10 cellular contexts compared by ENCODE assay signal in genomic region chr3:12175844-12176453, GRCh38. TPM values are rescaled to one million over a fixed set of nuclear protein-coding genes. Genes with fewer than 3 reads are reported as not detected.
DNase-seq lines count a peak whose midpoint lies in the region; ATAC-seq, FAIRE-seq and TF ChIP-seq lines count a peak whose summit lies in the region.
"Had no signal": no experiment of that assay in that cellular context is flagged by ENCODE, and none has a peak within 500 bp of the region (broad histone marks: within the 10 kb centered on the region; RNA-seq: fewer than 3 reads in every experiment).

No MANE protein-coding gene starts in this region.

- CTCF ChIA-PET in GM12878 (lab: Yijun Ruan, JAX), result interaction anchor here (0.7 to 9.0 kb wide), 26 partner anchors 9 to 589 kb away, joined by 3 to 243 read pairs (median 5); no protein-coding TSS in a partner anchor

- H3K4me1 ChIP-seq in GM12878 (ENCODE audit: control insufficient read depth, insufficient read depth, low read length), result no peaks in the 10 kb centered on the region; the same call in 1 of the 2 replicates

- TF ChIP-seq CTCF in NB4 (IDR thresholded peaks at IDR 0.05; ENCODE audit: low read depth, low read length) (peak; percentile 68), GM12878 (IDR thresholded peaks at IDR 0.05 in 2 of 3, conservative IDR thresholded peaks at IDR 0.05 in 1 of 3; ENCODE audit: control insufficient read depth in 2 of 3, extremely low read depth in 1 of 3, insufficient read depth in 1 of 3, low read depth in 3 of 3, low read length in 3 of 3) (peak; percentile 72 to 83 (median 82))

- TF ChIP-seq RAD21 in GM12878 (IDR thresholded peaks at IDR 0.05; ENCODE audit: insufficient read depth, low read depth, low read length), result peak; percentile 72

- no peaks in the 10 kb centered on the region; the same call in 1 of the 3 replicates for H3K9me3 ChIP-seq in GM12878 (replicated peaks; ENCODE audit: control insufficient read depth, insufficient read depth, low read length)

- SMC1A ChIA-PET in GM12878 (lab: Charles Lee; ENCODE audit: uncharacterized antibody, unreplicated experiment), result interaction anchor here (0.7 to 6.6 kb wide), 12 partner anchors 11 to 308 kb away, joined by 3 to 96 read pairs (median 10); partner anchors contain the start of gene TSEN2

- peak; percentile 82 for FAIRE-seq in GM12878 (lab: Jason Lieb, UNC)

- no peak overlapping the region for H3K27ac ChIP-seq in GM12878 (ENCODE audit: control insufficient read depth, insufficient read depth)

- no peak overlapping the region for H3K9ac ChIP-seq in GM12878 (ENCODE audit: control insufficient read depth, insufficient read depth, low read length)

- H3K79me2 ChIP-seq in GM12878 (ENCODE audit: control insufficient read depth, insufficient read depth, low read length), result no peaks in the 10 kb centered on the region

- ATAC-seq in GM12878, result peak; percentile 100

- BruUV-seq in GM12878 (replicated peaks; lab: Mats Ljungman, UMichigan), result no TSS peak

- intact Hi-C loops in GM12878 (cut with micrococcal nuclease; ENCODE audit: unreplicated experiment), result loop anchor here (1.0 to 2.0 kb wide), 2 partner anchors 41 to 305 kb away; no protein-coding TSS in a partner anchor

- TF ChIP-seq POLR2A in NB4 (IDR thresholded peaks at IDR 0.05; ENCODE audit: extremely low read depth, insufficient read length) (no peak), GM12878 (IDR thresholded peaks at IDR 0.05; ENCODE audit: low read depth, low read length) (no peak)

- no peak overlapping the region for H2AFZ ChIP-seq in GM12878 (ENCODE audit: control insufficient read depth, low read depth, low read length)

- no peaks in the 10 kb centered on the region for H3K36me3 ChIP-seq in GM12878 (ENCODE audit: control insufficient read depth in 2 of 2, insufficient read depth in 2 of 2, low read length in 1 of 2)

- RAD21 ChIA-PET in GM12878 (lab: Charles Lee; ENCODE audit: unreplicated experiment), result interaction anchor here (0.7 to 7.3 kb wide), 12 partner anchors 8 to 308 kb away, joined by 3 to 93 read pairs (median 6); partner anchors contain the start of gene TSEN2

- H3K4me3 ChIP-seq in NB4 (ENCODE audit: low read depth, low read length) (no peak overlapping the region), GM12878 (no peak overlapping the region)
- H3K4me3 ChIP-seq: BLaER1 treated with 17β-estradiol and CSF1 and Interleukin-3, amounts not matched to agents 10 nM and 100 nM had no signal

- H3K27me3 ChIP-seq in GM12878 (replicated peaks in 1 of 2; ENCODE audit: control insufficient read depth in 2 of 2, insufficient read depth in 2 of 2, low read length in 1 of 2), result no peaks in the 10 kb centered on the region

- in situ Hi-C loops in GM12878 (cut with MboI), result loop anchor here (5.0 kb wide), 1 partner anchor 39 kb away; no protein-coding TSS in a partner anchor

- POLR2A ChIA-PET in GM12878 (lab: Charles Lee), result interaction anchor here (0.7 to 1.6 kb wide), 5 partner anchors 11 to 304 kb away, joined by 3 to 4 read pairs (median 4); no protein-coding TSS in a partner anchor

- 15% methylated on average over 3 of the region's 3 CpGs for WGBS in GM12878 (ENCODE audit: insufficient coverage, insufficient replicate concordance, low lambda C conversion rate, missing lambda C conversion rate)

- no peak overlapping the region for H3K4me2 ChIP-seq in GM12878 (ENCODE audit: control insufficient read depth, insufficient read depth)

- peak; percentile 49 for DNase-seq in NCI-H1092 treated with DMSO at 0.1 percent for 48 hours (lab: John Stamatoyannopoulos, UW)
- DNase-seq in NCI-H1092 (lab: John Stamatoyannopoulos, UW), result no peak
- peak; percentile 36 for DNase-seq in H4 (ENCODE audit: low spot score)
- peak; percentile 57 for DNase-seq in NB4 (ENCODE audit: low read depth)
- no peak for DNase-seq in GM12878 (ENCODE audit: low read depth, low spot score)
- peak; percentile 77 for DNase-seq in iPS-NIHi11 (ENCODE audit: low spot score)
- peak; percentile 23 to 56 for DNase-seq in stimulated activated CD4-positive, alpha-beta T cell treated with anti-CD3 and anti-CD28 coated beads, Interleukin-2, amount 100 ng/mL, for 24 hours
- DNase-seq in foreskin melanocyte, result no peak

- no peaks in the 10 kb centered on the region for H4K20me1 ChIP-seq in GM12878 (ENCODE audit: control insufficient read depth, insufficient read depth)

- no peak for TF ChIP-seq EP300 in GM12878 (IDR thresholded peaks at IDR 0.05; ENCODE audit: borderline replicate concordance in 1 of 2, control insufficient read depth in 1 of 2, low read depth in 2 of 2, low read length in 2 of 2)

TF ChIP-seq in GM12878, 131 proteins besides CTCF, POLR2A, EP300 and RAD21:
- TF ChIP-seq, protein P1, sequence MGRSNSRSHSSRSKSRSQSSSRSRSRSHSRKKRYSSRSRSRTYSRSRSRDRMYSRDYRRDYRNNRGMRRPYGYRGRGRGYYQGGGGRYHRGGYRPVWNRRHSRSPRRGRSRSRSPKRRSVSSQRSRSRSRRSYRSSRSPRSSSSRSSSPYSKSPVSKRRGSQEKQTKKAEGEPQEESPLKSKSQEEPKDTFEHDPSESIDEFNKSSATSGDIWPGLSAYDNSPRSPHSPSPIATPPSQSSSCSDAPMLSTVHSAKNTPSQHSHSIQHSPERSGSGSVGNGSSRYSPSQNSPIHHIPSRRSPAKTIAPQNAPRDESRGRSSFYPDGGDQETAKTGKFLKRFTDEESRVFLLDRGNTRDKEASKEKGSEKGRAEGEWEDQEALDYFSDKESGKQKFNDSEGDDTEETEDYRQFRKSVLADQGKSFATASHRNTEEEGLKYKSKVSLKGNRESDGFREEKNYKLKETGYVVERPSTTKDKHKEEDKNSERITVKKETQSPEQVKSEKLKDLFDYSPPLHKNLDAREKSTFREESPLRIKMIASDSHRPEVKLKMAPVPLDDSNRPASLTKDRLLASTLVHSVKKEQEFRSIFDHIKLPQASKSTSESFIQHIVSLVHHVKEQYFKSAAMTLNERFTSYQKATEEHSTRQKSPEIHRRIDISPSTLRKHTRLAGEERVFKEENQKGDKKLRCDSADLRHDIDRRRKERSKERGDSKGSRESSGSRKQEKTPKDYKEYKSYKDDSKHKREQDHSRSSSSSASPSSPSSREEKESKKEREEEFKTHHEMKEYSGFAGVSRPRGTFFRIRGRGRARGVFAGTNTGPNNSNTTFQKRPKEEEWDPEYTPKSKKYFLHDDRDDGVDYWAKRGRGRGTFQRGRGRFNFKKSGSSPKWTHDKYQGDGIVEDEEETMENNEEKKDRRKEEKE (IDR thresholded peaks at IDR 0.05), result no peak
- TF ChIP-seq POLR2AphosphoS2 (IDR thresholded peaks at IDR 0.05; ENCODE audit: low read depth, low read length) (no peak), ZSCAN29 (IDR thresholded peaks at IDR 0.05) (no peak), SPI1 (IDR thresholded peaks at IDR 0.05; ENCODE audit: borderline replicate concordance, insufficient read depth, low read depth, low read length) (no peak), YY1 (IDR thresholded peaks at IDR 0.05; ENCODE audit: low read depth, low read length) (0 out of 2 replicates have a peak, but pooled peaks have one; percentile 25), FOS (IDR thresholded peaks at IDR 0.05; ENCODE audit: borderline replicate concordance, extremely low read depth, insufficient read length) (no peak), SMC3 (IDR thresholded peaks at IDR 0.05; ENCODE audit: borderline replicate concordance, low read length) (peak; percentile 78), MLLT1 (IDR thresholded peaks at IDR 0.05) (no peak)

RNA-seq across cellular contexts. Expression of gene TIMP4, which starts 17.2 kb away (rescaled TPM):
- 0.52 and 1.1 TPM in 2 replicates for total RNA-seq in H4 (2014; rRNA removed; shearing (Covaris generic))
- not detected in 2 replicates for total RNA-seq in GM12878 (2013; cell fraction: nucleolus; rRNA removed)
- total RNA-seq in GM12878 (2014; rRNA removed) (not detected in 2 replicates), GM12878 (2014; rRNA removed; fragmentation: Illumina TruSeq; extraction: Trizol) (not detected in 2 replicates), GM12878 (2021) (not detected in 2 replicates)
- polyA plus RNA-seq in GM12878 (2011; ENCODE audit: low read depth), result not detected
- polyA plus RNA-seq in GM12878 (2011; rRNA removed) (0.04 and 0.07 TPM in 2 replicates), GM12878 (2014; fragmentation: Illumina TruSeq; extraction: Trizol) (not detected in 2 replicates), GM12878 (2014; fragmentation: Nextera tagmentation; extraction: Ambion mirVana) (not detected), GM12878 (2014; rRNA removed) (not detected in 2 replicates), GM12878 (2016; fragmentation: Nextera tagmentation; extraction: Ambion mirVana) (not detected)
- 0.08 TPM in 1 of 2 replicates, not detected in the other for polyA plus RNA-seq in GM12878 (2011; cell fraction: cytosol; rRNA removed)
- polyA plus RNA-seq in GM12878 (2011; cell fraction: nucleus; rRNA removed), result not detected in 2 replicates
- not detected in 2 replicates for polyA plus RNA-seq in GM12878 (2012)
- 0.26 and 0.29 TPM in 2 replicates for polyA minus RNA-seq in GM12878 (2011; rRNA and poly(A)+ RNA removed)
- polyA minus RNA-seq in GM12878 (2011; cell fraction: cytosol; rRNA and poly(A)+ RNA removed), result not detected in 2 replicates
- polyA minus RNA-seq in GM12878 (2011; cell fraction: nucleus; rRNA and poly(A)+ RNA removed), result not detected in 2 replicates
- total RNA-seq: activated CD8-positive, alpha-beta memory T cell treated with anti-CD3 and anti-CD28 coated beads for 36 hours had no signal

Comparison
In these comparisons a context has a peak if more than half of its experiments do, and no peak if none do; other contexts are left out.
1. DNase-seq: peak in NCI-H1092 treated with DMSO at 0.1 percent for 48 hours (single experiment), H4 (single experiment), NB4 (single experiment), iPS-NIHi11 (single experiment) and stimulated activated CD4-positive, alpha-beta T cell treated with anti-CD3 and anti-CD28 coated beads, Interleukin-2, amount 100 ng/mL, for 24 hours (2 of 2); none in NCI-H1092 (single experiment), GM12878 (single experiment) and foreskin melanocyte (single experiment).